Comparison of ENCODE assay signal across 10 cellular contexts in the genomic region with DNA sequence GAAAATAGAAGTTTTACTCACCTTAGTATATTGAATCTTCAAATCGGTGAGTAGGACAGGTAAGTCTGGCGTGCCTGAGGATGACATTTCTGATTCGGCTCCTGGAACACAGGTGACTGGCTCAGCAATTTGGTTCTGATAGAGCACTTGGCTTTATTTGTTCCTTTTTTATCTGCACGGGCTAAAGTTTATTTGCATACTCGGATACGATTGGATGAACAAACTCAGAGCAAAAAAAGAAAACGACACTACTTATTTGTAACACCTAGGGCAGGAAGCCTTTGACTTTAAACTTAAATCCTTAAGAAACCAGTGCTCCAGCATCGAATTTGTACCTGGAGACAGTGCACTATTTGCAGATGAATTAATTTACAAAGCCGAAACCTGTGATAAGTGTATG. TPM values are rescaled to one million over a fixed set of nuclear protein-coding genes. Genes with fewer than 3 reads are reported as not detected.
DNase-seq lines count a peak whose midpoint lies in the region; ATAC-seq, FAIRE-seq and TF ChIP-seq lines count a peak whose summit lies in the region.
"Had no signal": no experiment of that assay in that cellular context is flagged by ENCODE, and none has a peak within 500 bp of the region (broad histone marks: within the 10 kb centered on the region; RNA-seq: fewer than 3 reads in every experiment).

Gene ALDH1A1 (minus strand): TSS at position 140 of the 400 bp plus-strand sequence. CDS start 53 bp downstream, at position 87.

- TF ChIP-seq CTCF in WERI-Rb-1 (IDR thresholded peaks at IDR 0.05; ENCODE audit: low read depth, low read length) = no peak

- no peak for FAIRE-seq in GM19239 (lab: Jason Lieb, UNC)

- peak within 1 kb of the TSS; percentile 49 for H3K27ac ChIP-seq in duodenal mucosa (ENCODE audit: low read depth, low read length)
- H3K27ac ChIP-seq in WERI-Rb-1 = no peak within 1 kb of the TSS

- H3K9ac ChIP-seq in duodenal mucosa (ENCODE audit: low read depth in 1 of 2, low read length in 2 of 2) = peak within 1 kb of the TSS; percentile 18 to 71

- peak; percentile 36 for ATAC-seq in Right ventricle myocardium inferior
- no peak for ATAC-seq in GM19395 (IDR thresholded peaks at IDR 0.05; ENCODE audit: unreplicated experiment)

- H3K4me3 ChIP-seq in duodenal mucosa (ENCODE audit: low read depth in 1 of 2, low read length in 2 of 2) = peak within 1 kb of the TSS; percentile 60 to 71
- H3K4me3 ChIP-seq in WERI-Rb-1 (ENCODE audit: low read depth, low read length) = no peak within 1 kb of the TSS

- peaks cover 23 to 32% of the 10 kb centered on the region in 2 donors for H3K4me1 ChIP-seq in duodenal mucosa (ENCODE audit: control insufficient read depth in 1 of 2, insufficient read depth in 2 of 2, low read length in 2 of 2)

- H3K27me3 ChIP-seq in duodenal mucosa (ENCODE audit: control insufficient read depth in 1 of 2, insufficient read depth in 2 of 2, low read length in 2 of 2) (no peaks in the 10 kb centered on the region), WERI-Rb-1 (ENCODE audit: insufficient read depth, low read depth, severe bottlenecking) (no peaks in the 10 kb centered on the region)

- DNase-seq in Right ventricle myocardium inferior (ENCODE audit: missing footprints) (no peak), cardiac septum (ENCODE audit: low spot score) (no peak), mucosa of gallbladder (ENCODE audit: low spot score) (peak; percentile 69), glomerular visceral epithelial cell (ENCODE audit: extremely low spot score) (no peak), WERI-Rb-1 (no peak), GM19239 (ENCODE audit: insufficient read length, low spot score) (no peak)
- DNase-seq: natural killer cell had no signal

- no peaks in the 10 kb centered on the region for H3K36me3 ChIP-seq in duodenal mucosa (ENCODE audit: control insufficient read depth in 1 of 2, insufficient read depth in 2 of 2, low read length in 2 of 2)
- H3K36me3 ChIP-seq in WERI-Rb-1 = no peaks in the 10 kb centered on the region

- intact Hi-C loops in Right ventricle myocardium inferior (cut with DNase I) (loop anchor here (10.0 kb wide), 1 partner anchor 62 kb away; no protein-coding TSS in a partner anchor), cardiac septum (cut with DNase I) (loop anchor here (10.0 kb wide), 1 partner anchor 62 kb away; no protein-coding TSS in a partner anchor)

- H3K9me3 ChIP-seq in duodenal mucosa (ENCODE audit: control insufficient read depth in 1 of 2, low read length in 2 of 2) (no peaks in the 10 kb centered on the region), WERI-Rb-1 (ENCODE audit: severe bottlenecking) (no peaks in the 10 kb centered on the region)

RNA-seq across cellular contexts. Expression of gene ALDH1A1, which starts in this region (rescaled TPM):
- total RNA-seq in Right ventricle myocardium inferior (25.7 TPM), cardiac septum (6.2 TPM), mucosa of gallbladder (452 TPM)
- total RNA-seq: activated CD8-positive, alpha-beta memory T cell treated with anti-CD3 and anti-CD28 coated beads for 36 hours had no signal

Comparison
In these comparisons a context has a peak if more than half of its experiments do, and no peak if none do; other contexts are left out.
1. RNA of gene ALDH1A1 (total RNA-seq): 452 TPM in mucosa of gallbladder (single experiment); 25.7 TPM in Right ventricle myocardium inferior (single experiment) and 6.2 TPM in cardiac septum (single experiment); every median in the first group is over 10 times any median in the second.